Comparison of ENCODE assay signal across 18 cellular contexts in the genomic region with DNA sequence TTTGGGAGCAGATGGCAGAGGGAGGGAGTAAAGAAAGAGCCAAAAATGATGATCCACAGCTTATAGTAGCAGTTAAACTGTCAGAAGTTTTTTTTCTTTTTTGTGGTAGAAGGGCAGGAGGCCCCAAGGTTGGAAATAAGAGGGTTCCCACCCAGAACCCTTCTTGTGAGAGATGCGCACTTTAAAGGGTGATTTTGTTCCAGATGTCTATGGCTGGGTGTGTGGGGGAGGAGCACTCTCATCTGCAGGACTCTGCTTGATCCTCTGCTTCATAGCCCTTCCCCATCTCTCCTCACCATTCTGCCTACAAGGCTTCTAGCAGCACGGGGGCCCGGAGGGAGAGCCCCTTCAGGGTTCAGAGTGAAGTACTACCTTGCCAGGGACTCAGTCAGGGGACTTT. TPM values are rescaled to one million over a fixed set of nuclear protein-coding genes. Genes with fewer than 3 reads are reported as not detected.
DNase-seq lines count a peak whose midpoint lies in the region; ATAC-seq and TF ChIP-seq lines count a peak whose summit lies in the region.
"Had no signal": no experiment of that assay in that cellular context is flagged by ENCODE, and none has a peak within 500 bp of the region (broad histone marks: within the 10 kb centered on the region; RNA-seq: fewer than 3 reads in every experiment).

No MANE protein-coding gene starts in this region.

- H2BK5ac ChIP-seq in mesenchymal stem cell (ENCODE audit: low read depth, low read length, poor library complexity, severe bottlenecking): no peak overlapping the region

- H3K27me3 Mint-ChIP-seq in activated T-cell treated with anti-CD3 and anti-CD28 coated beads, Interleukin-2, amount 50 U/mL, for 72 hours (ENCODE audit: low read depth): no peaks in the 10 kb centered on the region

- WGBS in mesenchymal stem cell: 92% methylated on average over 2 of the region's 3 CpGs

- H4K8ac ChIP-seq in mesenchymal stem cell (ENCODE audit: low read length): no peak overlapping the region

- peak overlapping the region in 1 of 2 experiments; percentile 39 for H3K4me3 ChIP-seq in mesenchymal stem cell (ENCODE audit: insufficient read depth in 1 of 2, low read depth in 1 of 2, low read length in 2 of 2)
- H3K4me3 ChIP-seq: GM23338 had no signal

- H2BK15ac ChIP-seq in mesenchymal stem cell (ENCODE audit: low read depth, poor library complexity, severe bottlenecking): no peak overlapping the region

- H3K4me2 ChIP-seq in mesenchymal stem cell (ENCODE audit: low read length, poor library complexity, severe bottlenecking): no peak overlapping the region
- H3K4me2 ChIP-seq: GM23338 had no signal

- no peaks in the 10 kb centered on the region for H3K9me3 Mint-ChIP-seq in activated T-cell treated with anti-CD3 and anti-CD28 coated beads, Interleukin-2, amount 50 U/mL, for 72 hours
- H3K9me3 Mint-ChIP-seq: CD14-positive monocyte, GM23338 had no signal

- H3K4ac ChIP-seq in mesenchymal stem cell (ENCODE audit: low read depth in 1 of 2, low read length in 2 of 2): no peak overlapping the region

- peaks cover 84% of the 10 kb centered on the region for H3K4me1 Mint-ChIP-seq in activated T-cell treated with anti-CD3 and anti-CD28 coated beads, Interleukin-2, amount 50 U/mL, for 72 hours (ENCODE audit: low read depth)

- H2AK5ac ChIP-seq in mesenchymal stem cell (ENCODE audit: low read length, severe bottlenecking): no peak overlapping the region

- no peak overlapping the region for H3K4me3 Mint-ChIP-seq in activated T-cell treated with anti-CD3 and anti-CD28 coated beads, Interleukin-2, amount 50 U/mL, for 72 hours
- H3K4me3 Mint-ChIP-seq: CD14-positive monocyte, GM23338 had no signal

- H3K27ac ChIP-seq in mesenchymal stem cell (ENCODE audit: low read length, poor library complexity, severe bottlenecking): no peak overlapping the region

- H3K4me1 ChIP-seq in mesenchymal stem cell (ENCODE audit: control insufficient read depth, insufficient read depth, low read depth, low read length): peaks cover 12% of the 10 kb centered on the region

- no peaks in the 10 kb centered on the region for H3K27me3 ChIP-seq in mesenchymal stem cell (ENCODE audit: control insufficient read depth in 1 of 2, insufficient read depth in 1 of 2, low read length in 2 of 2)

- no peak for ATAC-seq in activated T-cell treated with anti-CD3 and anti-CD28 coated beads, Interleukin-2, amount 50 U/mL, for 72 hours (replicated peaks in 1 of 2)
- ATAC-seq in HG03439 (IDR thresholded peaks at IDR 0.05; ENCODE audit: unreplicated experiment): no peak
- ATAC-seq: GM23338 had no signal

- H4K91ac ChIP-seq in mesenchymal stem cell (ENCODE audit: low read length): no peak overlapping the region

- H3K27ac Mint-ChIP-seq in activated T-cell treated with anti-CD3 and anti-CD28 coated beads, Interleukin-2, amount 50 U/mL, for 72 hours: peak overlapping the region; percentile 66
- H3K27ac Mint-ChIP-seq: GM23338 had no signal

- peaks cover 13 to 16% of the 10 kb centered on the region in 2 donors for H3K36me3 Mint-ChIP-seq in activated T-cell treated with anti-CD3 and anti-CD28 coated beads, Interleukin-2, amount 50 U/mL, for 72 hours (ENCODE audit: insufficient read depth in 2 of 2)

- no peak for DNase-seq in activated T-cell treated with anti-CD3 and anti-CD28 coated beads, Interleukin-2, amount 50 U/mL, for 72 hours
- DNase-seq in activated T-cell treated with anti-CD3 and anti-CD28 coated beads, Interleukin-2, amount 50 U/mL, for 48 hours: no peak
- DNase-seq in mesenchymal stem cell (no peak), amniotic stem cell (lab: John Stamatoyannopoulos, UW) (no peak), NCI-H1105 (lab: John Stamatoyannopoulos, UW) (no peak), NCI-H774 (lab: John Stamatoyannopoulos, UW) (no peak)
- DNase-seq: DMS79 treated with DMSO at 0.1 percent for 48 hours, GDM1, IMR-90, NCI-H146, NCI-H2081 treated with DMSO at 0.1 percent for 48 hours, NCI-H2227 treated with DMSO at 0.1 percent for 48 hours, NCI-H526 treated with DMSO at 0.1 percent for 48 hours, SHP77 had no signal

- no peak overlapping the region for H3K14ac ChIP-seq in mesenchymal stem cell (ENCODE audit: low read length in 2 of 2)

- no peak overlapping the region for H2BK12ac ChIP-seq in mesenchymal stem cell (ENCODE audit: low read length in 2 of 2)

- no peak overlapping the region for H2BK120ac ChIP-seq in mesenchymal stem cell (ENCODE audit: low read depth, low read length)

- H3K18ac ChIP-seq in mesenchymal stem cell (ENCODE audit: low read depth in 1 of 2, low read length in 2 of 2): no peak overlapping the region

- H3K79me1 ChIP-seq in mesenchymal stem cell (replicated peaks; ENCODE audit: low read length, poor library complexity, severe bottlenecking): peaks cover 63% of the 10 kb centered on the region

- peaks cover 51 to 78% of the 10 kb centered on the region in 2 experiments for H3K36me3 ChIP-seq in mesenchymal stem cell (ENCODE audit: control insufficient read depth in 1 of 2, insufficient read depth in 2 of 2, low read depth in 1 of 2, low read length in 2 of 2)

- H3K9me3 ChIP-seq in mesenchymal stem cell (ENCODE audit: control insufficient read depth, low read length): no peaks in the 10 kb centered on the region

- H3K23ac ChIP-seq in mesenchymal stem cell (ENCODE audit: low read length in 2 of 2): no peak overlapping the region

- H3K9ac ChIP-seq in mesenchymal stem cell (ENCODE audit: low read length): peak overlapping the region; percentile 60

- H2AFZ ChIP-seq in mesenchymal stem cell (ENCODE audit: low read depth, low read length): no peak overlapping the region
- H2AFZ ChIP-seq: GM23338 had no signal

TF ChIP-seq in PFSK-1, 5 proteins besides CTCF, POLR2A, EP300 and RAD21:
- TF ChIP-seq, protein P1, sequence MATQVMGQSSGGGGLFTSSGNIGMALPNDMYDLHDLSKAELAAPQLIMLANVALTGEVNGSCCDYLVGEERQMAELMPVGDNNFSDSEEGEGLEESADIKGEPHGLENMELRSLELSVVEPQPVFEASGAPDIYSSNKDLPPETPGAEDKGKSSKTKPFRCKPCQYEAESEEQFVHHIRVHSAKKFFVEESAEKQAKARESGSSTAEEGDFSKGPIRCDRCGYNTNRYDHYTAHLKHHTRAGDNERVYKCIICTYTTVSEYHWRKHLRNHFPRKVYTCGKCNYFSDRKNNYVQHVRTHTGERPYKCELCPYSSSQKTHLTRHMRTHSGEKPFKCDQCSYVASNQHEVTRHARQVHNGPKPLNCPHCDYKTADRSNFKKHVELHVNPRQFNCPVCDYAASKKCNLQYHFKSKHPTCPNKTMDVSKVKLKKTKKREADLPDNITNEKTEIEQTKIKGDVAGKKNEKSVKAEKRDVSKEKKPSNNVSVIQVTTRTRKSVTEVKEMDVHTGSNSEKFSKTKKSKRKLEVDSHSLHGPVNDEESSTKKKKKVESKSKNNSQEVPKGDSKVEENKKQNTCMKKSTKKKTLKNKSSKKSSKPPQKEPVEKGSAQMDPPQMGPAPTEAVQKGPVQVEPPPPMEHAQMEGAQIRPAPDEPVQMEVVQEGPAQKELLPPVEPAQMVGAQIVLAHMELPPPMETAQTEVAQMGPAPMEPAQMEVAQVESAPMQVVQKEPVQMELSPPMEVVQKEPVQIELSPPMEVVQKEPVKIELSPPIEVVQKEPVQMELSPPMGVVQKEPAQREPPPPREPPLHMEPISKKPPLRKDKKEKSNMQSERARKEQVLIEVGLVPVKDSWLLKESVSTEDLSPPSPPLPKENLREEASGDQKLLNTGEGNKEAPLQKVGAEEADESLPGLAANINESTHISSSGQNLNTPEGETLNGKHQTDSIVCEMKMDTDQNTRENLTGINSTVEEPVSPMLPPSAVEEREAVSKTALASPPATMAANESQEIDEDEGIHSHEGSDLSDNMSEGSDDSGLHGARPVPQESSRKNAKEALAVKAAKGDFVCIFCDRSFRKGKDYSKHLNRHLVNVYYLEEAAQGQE (IDR thresholded peaks at IDR 0.05; ENCODE audit: insufficient read depth in 1 of 2, low read depth in 2 of 2, low read length in 2 of 2): no peak
- TF ChIP-seq POLR2AphosphoS5 (IDR thresholded peaks at IDR 0.05; ENCODE audit: low read depth, low read length) (0 out of 2 replicates have a peak, but pooled peaks have one; percentile 4), SIN3A (IDR thresholded peaks at IDR 0.05; ENCODE audit: borderline replicate concordance, insufficient read depth, low read length) (no peak)

RNA-seq across cellular contexts. Expression of a gene that starts 6.4 kb away (rescaled TPM):
- total RNA-seq in activated T-cell treated with anti-CD3 and anti-CD28 coated beads, Interleukin-2, amount 50 U/mL, for 72 hours: 10 to 100 TPM; 21.7 to 25.8 TPM
- 6.8 TPM for polyA plus RNA-seq in PFSK-1 (2012; ENCODE audit: insufficient read length, low read depth)
- polyA plus RNA-seq in mesenchymal stem cell (2013, experiment 1 of 2): 10.0 TPM
- 11.1 TPM for polyA plus RNA-seq in mesenchymal stem cell (2013, experiment 2 of 2)

RNA-seq across cellular contexts. Expression of a gene that starts 31.8 kb away (rescaled TPM):
- total RNA-seq in activated T-cell treated with anti-CD3 and anti-CD28 coated beads, Interleukin-2, amount 50 U/mL, for 72 hours: 10 to 100 TPM; 12.7 to 15.4 TPM
- 4.2 TPM for polyA plus RNA-seq in PFSK-1 (2012; ENCODE audit: insufficient read length, low read depth)
- 4.8 TPM for polyA plus RNA-seq in mesenchymal stem cell (2013, experiment 1 of 2)
- 4.9 TPM for polyA plus RNA-seq in mesenchymal stem cell (2013, experiment 2 of 2)

RNA-seq across cellular contexts. Expression of a gene that starts 43.2 kb away (rescaled TPM):
- 100 to 1,000 TPM; 190 to 194 TPM for total RNA-seq in activated T-cell treated with anti-CD3 and anti-CD28 coated beads, Interleukin-2, amount 50 U/mL, for 72 hours
- polyA plus RNA-seq in PFSK-1 (2012; ENCODE audit: insufficient read length, low read depth): 75.9 TPM
- polyA plus RNA-seq in mesenchymal stem cell (2013, experiment 1 of 2): 77.7 TPM
- 76.1 TPM for polyA plus RNA-seq in mesenchymal stem cell (2013, experiment 2 of 2)

RNA-seq across cellular contexts. Expression of a gene that starts 43.5 kb away (rescaled TPM):
- 10 to 100 TPM; 83.2 to 87.0 TPM for total RNA-seq in activated T-cell treated with anti-CD3 and anti-CD28 coated beads, Interleukin-2, amount 50 U/mL, for 72 hours
- 12.0 TPM for polyA plus RNA-seq in PFSK-1 (2012; ENCODE audit: insufficient read length, low read depth)
- polyA plus RNA-seq in mesenchymal stem cell (2013, experiment 1 of 2): 36.5 TPM
- 36.7 TPM for polyA plus RNA-seq in mesenchymal stem cell (2013, experiment 2 of 2)
